In genomic region chr4:55437356-55437796, GRCh38 we compare ENCODE assay signal across 1 cellular context.
TF ChIP-seq lines count a peak whose summit lies in the region.

No MANE protein-coding gene starts in this region.

TF ChIP-seq in K562, 482 proteins besides CTCF, POLR2A, EP300 and RAD21 (continued from another document and continues in another):
- peak; percentile 61; the same call in 1 of the 2 replicates for TF ChIP-seq ZNF592 (IDR thresholded peaks at IDR 0.05)
- peak; percentile 48; the same call in 1 of the 2 replicates for TF ChIP-seq ZEB2 (IDR thresholded peaks at IDR 0.05)
- TF ChIP-seq MTA2 (IDR thresholded peaks at IDR 0.05; ENCODE audit: low read depth): peak; percentile 62
- peak; percentile 43 for TF ChIP-seq HDAC3 (IDR thresholded peaks at IDR 0.05; ENCODE audit: borderline replicate concordance, partially characterized antibody)
- TF ChIP-seq SOX6 (IDR thresholded peaks at IDR 0.05): peak; percentile 51; the same call in 1 of the 2 replicates
- no peak for TF ChIP-seq HCFC1 (IDR thresholded peaks at IDR 0.05; ENCODE audit: low read depth, low read length)
- peak; percentile 70 for TF ChIP-seq CBFA2T2 (conservative IDR thresholded peaks at IDR 0.05)
- TF ChIP-seq MEIS2 (IDR thresholded peaks at IDR 0.05; ENCODE audit: partially characterized antibody): peak; percentile 70
- 0 out of 2 replicates have a peak, but pooled peaks have one; percentile 16 for TF ChIP-seq GABPB1 (CRISPR knock-in tag; IDR thresholded peaks at IDR 0.05)
- TF ChIP-seq FOXM1 (IDR thresholded peaks at IDR 0.05; ENCODE audit: low read depth): peak; percentile 52; the same call in 1 of the 2 replicates
- no peak for TF ChIP-seq FOXM1 (CRISPR knock-in tag; IDR thresholded peaks at IDR 0.05; ENCODE audit: low read depth)
- no peak for TF ChIP-seq POLR3G (IDR thresholded peaks at IDR 0.05; ENCODE audit: extremely low read depth, insufficient read length, insufficient replicate concordance)
- no peak for TF ChIP-seq HNRNPUL1 (IDR thresholded peaks at IDR 0.05; ENCODE audit: low read length)
- peak in 1 of 2 experiments; percentile 85; a peak in 2 of 4 replicates for TF ChIP-seq RCOR1 (IDR thresholded peaks at IDR 0.05; ENCODE audit: borderline replicate concordance in 1 of 2, low read depth in 2 of 2, low read length in 2 of 2)
- TF ChIP-seq DACH1 (IDR thresholded peaks at IDR 0.05; ENCODE audit: partially characterized antibody): peak; percentile 60
- peak; percentile 48; the same call in 1 of the 2 replicates for TF ChIP-seq STAT5A (IDR thresholded peaks at IDR 0.05; ENCODE audit: borderline replicate concordance, low read length)
- TF ChIP-seq GATAD2B (IDR thresholded peaks at IDR 0.05; ENCODE audit: borderline replicate concordance): 0 out of 2 replicates have a peak, but pooled peaks have one; percentile 38
- TF ChIP-seq SMAD4 (CRISPR knock-in tag; conservative IDR thresholded peaks at IDR 0.05): peak; percentile 75
- peak; percentile 69 to 83 for TF ChIP-seq KDM1A (IDR thresholded peaks at IDR 0.05)
- peak; percentile 59; the same call in 1 of the 2 replicates for TF ChIP-seq SMARCC2 (IDR thresholded peaks at IDR 0.05; ENCODE audit: low read depth)
- TF ChIP-seq ZNF77 (CRISPR knock-in tag; IDR thresholded peaks at IDR 0.05): no peak
- no peak for TF ChIP-seq NR2C2 (CRISPR knock-in tag; IDR thresholded peaks at IDR 0.05)
- TF ChIP-seq NR2C2 (tag; IDR thresholded peaks at IDR 0.05): peak; percentile 59; the same call in 1 of the 2 replicates
- TF ChIP-seq IRF9 (tag; IDR thresholded peaks at IDR 0.05): no peak
- no peak for TF ChIP-seq ID3 (CRISPR knock-in tag; IDR thresholded peaks at IDR 0.05)
- TF ChIP-seq ID3 (tag; IDR thresholded peaks at IDR 0.05): no peak
- TF ChIP-seq USF1 (CRISPR knock-in tag; IDR thresholded peaks at IDR 0.05): no peak
- TF ChIP-seq MECOM (CRISPR knock-in tag; IDR thresholded peaks at IDR 0.05): 0 out of 2 replicates have a peak, but pooled peaks have one; percentile 16
- peak; percentile 78 for TF ChIP-seq TAL1 (IDR thresholded peaks at IDR 0.05)
- peak; percentile 84 for TF ChIP-seq SMARCE1 (IDR thresholded peaks at IDR 0.05)
- TF ChIP-seq ZBTB2 (IDR thresholded peaks at IDR 0.05): 0 out of 2 replicates have a peak, but pooled peaks have one; percentile 32
- peak; percentile 91 for TF ChIP-seq ARID1B (IDR thresholded peaks at IDR 0.05)
- no peak for TF ChIP-seq THRAP3 (IDR thresholded peaks at IDR 0.05; ENCODE audit: borderline replicate concordance)
- peak; percentile 80 for TF ChIP-seq FOSL1 (tag; conservative IDR thresholded peaks at IDR 0.05)
- peak; percentile 84 for TF ChIP-seq TEAD4 (IDR thresholded peaks at IDR 0.05; ENCODE audit: low read length)
- TF ChIP-seq TEAD4 (CRISPR knock-in tag; IDR thresholded peaks at IDR 0.05; ENCODE audit: borderline replicate concordance): no peak
- TF ChIP-seq ZNF140 (CRISPR knock-in tag; IDR thresholded peaks at IDR 0.05): no peak
- 0 out of 2 replicates have a peak, but pooled peaks have one; percentile 25 for TF ChIP-seq CREM (IDR thresholded peaks at IDR 0.05; ENCODE audit: low read depth)
- TF ChIP-seq HMBOX1 (IDR thresholded peaks at IDR 0.05): peak; percentile 42; the same call in 1 of the 2 replicates
- peak; percentile 55; the same call in 1 of the 2 replicates for TF ChIP-seq MTA1 (IDR thresholded peaks at IDR 0.05; ENCODE audit: borderline replicate concordance)
- TF ChIP-seq TCF3 (CRISPR knock-in tag; IDR thresholded peaks at IDR 0.05): peak; percentile 59
- 0 out of 4 replicates have a peak, but pooled peaks of 1 of the 2 experiments have one; percentile 25 for TF ChIP-seq HDAC1 (IDR thresholded peaks at IDR 0.05)
- peak in 1 of 2 experiments; percentile 28; a peak in 1 of 4 replicates for TF ChIP-seq ZMIZ1 (IDR thresholded peaks at IDR 0.05; ENCODE audit: low read depth in 2 of 2, low read length in 2 of 2)
- 0 out of 4 replicates have a peak, but pooled peaks of 1 of the 2 experiments have one; percentile 47 for TF ChIP-seq MNT (conservative IDR thresholded peaks at IDR 0.05)
- TF ChIP-seq ATF1 (CRISPR knock-in tag; IDR thresholded peaks at IDR 0.05): no peak
- TF ChIP-seq ATF1 (tag; IDR thresholded peaks at IDR 0.05): peak; percentile 26; the same call in 1 of the 2 replicates
- 0 out of 2 replicates have a peak, but pooled peaks have one; percentile 21 for TF ChIP-seq POLR2AphosphoS5 (IDR thresholded peaks at IDR 0.05; ENCODE audit: control insufficient read depth, insufficient read depth, low read depth, low read length)
- no peak for TF ChIP-seq SETDB1 (IDR thresholded peaks at IDR 0.05; ENCODE audit: low read length)
- TF ChIP-seq ZBTB11 (CRISPR knock-in tag; IDR thresholded peaks at IDR 0.05): no peak
- no peak for TF ChIP-seq ZNF24 (IDR thresholded peaks at IDR 0.05)
- TF ChIP-seq CTBP1 (IDR thresholded peaks at IDR 0.05; ENCODE audit: borderline replicate concordance): peak; percentile 40; the same call in 1 of the 2 replicates
- TF ChIP-seq NFIC (IDR thresholded peaks at IDR 0.05): 0 out of 2 replicates have a peak, but pooled peaks have one; percentile 20
